In the genomic region with DNA sequence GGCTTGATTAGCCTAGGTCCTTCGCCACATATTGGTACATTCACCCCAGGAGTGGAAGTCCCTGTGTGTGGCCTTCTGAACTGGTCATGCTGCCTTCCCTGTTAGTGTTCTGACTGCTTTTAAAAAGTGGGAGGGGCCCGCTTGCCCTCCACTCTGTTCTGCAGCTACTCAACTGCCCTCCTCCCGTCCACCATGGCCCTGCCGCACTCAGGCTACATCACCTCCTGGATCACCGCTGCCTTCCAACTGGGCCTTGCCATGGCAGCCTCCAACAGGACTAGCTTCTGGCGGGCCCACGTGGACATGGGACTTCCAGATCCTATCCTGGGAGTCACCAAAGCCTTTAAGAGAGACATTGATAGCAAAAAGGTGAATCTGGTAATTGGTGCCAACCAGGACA, we compare ENCODE assay signal across 24 cellular contexts.
"Had no signal": no experiment of that assay in that cellular context is flagged by ENCODE, and none has a peak within 500 bp of the region (broad histone marks: within the 10 kb centered on the region; RNA-seq: fewer than 3 reads in every experiment).

No MANE protein-coding gene starts in this region.

- H3K4me3 Mint-ChIP-seq: dendritic cell treated with granulocyte-macrophage colony-stimulating factor and Interleukin-4, amounts not matched to agents 40 ng/mL and 50 ng/mL, for 4 days; effector memory CD8-positive, alpha-beta T cell; endodermal cell had no signal

- H3K27ac ChIP-seq: colonic mucosa, coronary artery, dorsolateral prefrontal cortex, epithelial cell of prostate, esophagus squamous epithelium, foreskin keratinocyte, gastrocnemius medialis, gastroesophageal sphincter, heart left ventricle, heart right ventricle had no signal

- ATAC-seq: effector memory CD8-positive, alpha-beta T cell; esophagus mucosa; foreskin keratinocyte; gastrocnemius medialis; gastroesophageal sphincter; heart left ventricle; heart right ventricle had no signal

- H3K36me3 ChIP-seq: colonic mucosa, esophagus squamous epithelium, gastrocnemius medialis, gastroesophageal sphincter, heart left ventricle, heart right ventricle had no signal

- H3K9me3 Mint-ChIP-seq: dendritic cell treated with granulocyte-macrophage colony-stimulating factor and Interleukin-4, amounts not matched to agents 40 ng/mL and 50 ng/mL, for 4 days; effector memory CD8-positive, alpha-beta T cell; endodermal cell had no signal

- H3K27me3 ChIP-seq: colonic mucosa, gastrocnemius medialis, gastroesophageal sphincter, heart left ventricle, heart right ventricle had no signal

- DNase-seq: colonic mucosa; cortex of kidney; dermis blood vessel endothelial cell; dorsolateral prefrontal cortex; effector CD4-positive, alpha-beta T cell; effector CD8-positive, alpha-beta T cell; effector memory CD4-positive, alpha-beta T cell; effector memory CD8-positive, alpha-beta T cell; endodermal cell; erythroblast; esophagus squamous epithelium; foreskin fibroblast; foreskin keratinocyte; foreskin melanocyte; gastrocnemius medialis; glutamatergic neuron; head of caudate nucleus; heart left ventricle; heart right ventricle had no signal

- H3K4me1 ChIP-seq: colonic mucosa, esophagus squamous epithelium, foreskin keratinocyte had no signal

- H3K4me3 ChIP-seq: colonic mucosa, coronary artery, dorsolateral prefrontal cortex, esophagus squamous epithelium, gastrocnemius medialis, gastroesophageal sphincter, heart left ventricle, heart right ventricle had no signal

- H3K27ac Mint-ChIP-seq: dendritic cell treated with granulocyte-macrophage colony-stimulating factor and Interleukin-4, amounts not matched to agents 40 ng/mL and 50 ng/mL, for 4 days; effector memory CD8-positive, alpha-beta T cell; endodermal cell had no signal

- H3K9me3 ChIP-seq: colonic mucosa, esophagus squamous epithelium, gastrocnemius medialis had no signal

- H3K4me1 Mint-ChIP-seq: endodermal cell had no signal
